Comparison of ENCODE assay signal across 21 cellular contexts in the genomic region with DNA sequence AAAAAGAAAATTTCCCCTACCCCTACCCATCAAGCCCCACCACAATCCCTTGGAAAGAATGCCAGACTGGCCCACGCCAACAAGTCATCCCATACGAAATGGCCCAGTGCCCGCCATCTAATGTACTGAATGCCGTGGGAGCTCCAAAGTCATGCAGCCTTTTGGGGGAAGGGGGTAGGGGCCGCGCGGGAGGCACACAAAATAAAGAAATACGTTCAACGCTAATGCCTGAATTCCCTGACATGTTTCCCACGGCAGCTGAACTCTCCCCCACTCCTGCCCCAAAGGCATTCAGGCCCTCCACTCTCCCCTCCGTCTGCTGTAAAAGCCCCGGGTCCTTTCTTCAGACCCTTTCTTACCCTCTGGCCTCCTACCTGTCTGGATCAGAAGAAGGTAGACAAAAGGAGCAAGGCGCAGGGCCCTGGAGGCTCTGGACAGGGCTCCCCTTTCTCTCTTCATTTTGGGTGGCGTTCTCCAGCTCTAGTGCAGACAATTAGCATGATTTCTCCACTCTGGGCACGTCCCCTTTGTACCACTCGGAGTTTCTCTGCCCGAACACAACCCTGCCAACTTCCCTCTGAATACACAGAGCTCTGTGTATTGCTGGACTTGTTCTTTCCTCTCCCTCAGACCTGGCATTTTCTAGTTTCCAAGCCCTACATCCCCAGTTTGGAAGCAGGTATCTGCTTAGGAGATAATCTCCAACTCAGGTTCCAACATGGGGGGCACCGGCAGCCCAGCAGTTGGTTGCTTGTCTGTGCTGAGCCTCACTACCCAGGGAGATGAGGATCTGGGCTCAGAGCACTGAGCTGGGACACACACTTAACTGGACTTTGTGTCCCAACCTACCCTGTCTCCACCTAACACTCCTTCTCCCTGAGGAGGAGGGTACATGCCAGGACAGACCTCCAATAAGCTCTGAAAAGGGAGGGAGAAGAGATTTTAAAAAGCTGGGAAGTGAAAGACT. TPM values are rescaled to one million over a fixed set of nuclear protein-coding genes. Genes with fewer than 3 reads are reported as not detected.
DNase-seq lines count a peak whose midpoint lies in the region; ATAC-seq and TF ChIP-seq lines count a peak whose summit lies in the region.
"Had no signal": no experiment of that assay in that cellular context is flagged by ENCODE, and none has a peak within 500 bp of the region (broad histone marks: within the 10 kb centered on the region; RNA-seq: fewer than 3 reads in every experiment).

A gene with protein sequence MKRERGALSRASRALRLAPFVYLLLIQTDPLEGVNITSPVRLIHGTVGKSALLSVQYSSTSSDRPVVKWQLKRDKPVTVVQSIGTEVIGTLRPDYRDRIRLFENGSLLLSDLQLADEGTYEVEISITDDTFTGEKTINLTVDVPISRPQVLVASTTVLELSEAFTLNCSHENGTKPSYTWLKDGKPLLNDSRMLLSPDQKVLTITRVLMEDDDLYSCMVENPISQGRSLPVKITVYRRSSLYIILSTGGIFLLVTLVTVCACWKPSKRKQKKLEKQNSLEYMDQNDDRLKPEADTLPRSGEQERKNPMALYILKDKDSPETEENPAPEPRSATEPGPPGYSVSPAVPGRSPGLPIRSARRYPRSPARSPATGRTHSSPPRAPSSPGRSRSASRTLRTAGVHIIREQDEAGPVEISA (minus strand): TSS at position 500 of the 967 bp plus-strand sequence. CDS start 41 bp downstream, at position 459.

- H3K4me1 Mint-ChIP-seq in neural crest cell, result peaks cover 8% of the 10 kb centered on the region
- H3K4me1 Mint-ChIP-seq: stimulated activated naive B cell treated with anti-CD40 and anti-IgM and Interleukin-4, amounts not matched to agents 10 μg/mL and 1 μg/mL and 100 μg/mL, for 72 hours had no signal

- no peak within 1 kb of the TSS for H3K4me3 Mint-ChIP-seq in neural crest cell
- H3K4me3 Mint-ChIP-seq: stimulated activated naive B cell treated with anti-CD40 and anti-IgM and Interleukin-4, amounts not matched to agents 10 μg/mL and 1 μg/mL and 100 μg/mL, for 72 hours; type B pancreatic cell had no signal

- H3K27me3 Mint-ChIP-seq in neural crest cell (ENCODE audit: low read depth), result peaks cover 15% of the 10 kb centered on the region

- no peak for ATAC-seq in Right ventricle myocardium inferior
- ATAC-seq in HG02623 (IDR thresholded peaks at IDR 0.05; ENCODE audit: unreplicated experiment), result no peak
- ATAC-seq: stimulated activated naive B cell treated with anti-CD40 and anti-IgM and Interleukin-4, amounts not matched to agents 10 μg/mL and 1 μg/mL and 100 μg/mL, for 72 hours had no signal

- peak within 1 kb of the TSS; percentile 99 for H3K27ac ChIP-seq in temporal lobe (ENCODE audit: low read depth, low read length)
- H3K27ac ChIP-seq: ascending aorta, coronary artery had no signal

- DNase-seq in anterior cingulate cortex (lab: John Stamatoyannopoulos, UW) (peak in 52 of 58 donors; percentile 28 to 91 (median 69)), head of caudate nucleus (peak; percentile 33 to 95 (median 82)), neural crest cell (ENCODE audit: low read depth, low spot score) (no peak), Right ventricle myocardium inferior (ENCODE audit: missing footprints) (no peak)
- no peak for DNase-seq in activated CD4-positive, alpha-beta T cell treated with anti-CD3 and anti-CD28 coated beads for 1 hour
- DNase-seq: activated CD4-positive, alpha-beta T cell treated with anti-CD3 and anti-CD28 coated beads, Interleukin-2, amount 50 U/mL, for 1 hour; BE2C; GOT3; NCI-H146; NCI-H2171; NCI-H526 treated with DMSO at 0.1 percent for 48 hours; SIG-M5; stimulated activated naive B cell treated with anti-CD40 and anti-IgM and Interleukin-4, amounts not matched to agents 10 μg/mL and 1 μg/mL and 100 μg/mL, for 72 hours had no signal

- peak within 1 kb of the TSS; percentile 28 for H3K27ac Mint-ChIP-seq in neural crest cell (ENCODE audit: unreplicated experiment)
- H3K27ac Mint-ChIP-seq: stimulated activated naive B cell treated with anti-CD40 and anti-IgM and Interleukin-4, amounts not matched to agents 10 μg/mL and 1 μg/mL and 100 μg/mL, for 72 hours; type B pancreatic cell had no signal

- no peaks in the 10 kb centered on the region for H3K9me3 Mint-ChIP-seq in neural crest cell
- H3K9me3 Mint-ChIP-seq: stimulated activated naive B cell treated with anti-CD40 and anti-IgM and Interleukin-4, amounts not matched to agents 10 μg/mL and 1 μg/mL and 100 μg/mL, for 72 hours; type B pancreatic cell had no signal

- intact Hi-C loops in head of caudate nucleus (cut with DNase I) (no loop called here), Right ventricle myocardium inferior (cut with DNase I) (no loop called here)

- no peak for TF ChIP-seq CTCF in neural crest cell (conservative IDR thresholded peaks at IDR 0.05)

- no peaks in the 10 kb centered on the region for H3K36me3 Mint-ChIP-seq in neural crest cell (ENCODE audit: low read depth)
- H3K36me3 Mint-ChIP-seq: stimulated activated naive B cell treated with anti-CD40 and anti-IgM and Interleukin-4, amounts not matched to agents 10 μg/mL and 1 μg/mL and 100 μg/mL, for 72 hours; type B pancreatic cell had no signal

RNA-seq across cellular contexts. Expression of the gene that starts here (rescaled TPM):
- total RNA-seq in neural crest cell, result 0.11 TPM in 1 of 2 replicates, not detected in the other
- 14.5 TPM for total RNA-seq in temporal lobe
- total RNA-seq in Right ventricle myocardium inferior, result 0.41 TPM
- total RNA-seq: ascending aorta; M059J; OCI-LY7; T-helper 1 cell treated with Interleukin-12 subunit alpha and Interleukin-12 subunit beta and Interleukin-4 antibody, amounts not matched to agents 30 ng/mL and 1 ng/mL, for 36 hours had no signal

Comparison
In these comparisons a context has a peak if more than half of its experiments do, and no peak if none do; other contexts are left out.
1. RNA of the gene that starts here (total RNA-seq): 14.5 TPM in temporal lobe (single experiment); 0.41 TPM in Right ventricle myocardium inferior (single experiment) and 0.11 TPM in neural crest cell; every median in the first group is over 10 times any median in the second.
2. DNase-seq: peak in anterior cingulate cortex (52 of 58) and head of caudate nucleus (42 of 42); none in neural crest cell (single experiment), Right ventricle myocardium inferior (single experiment) and activated CD4-positive, alpha-beta T cell treated with anti-CD3 and anti-CD28 coated beads for 1 hour (single experiment).